ENCODE assay signal across 33 cellular contexts in genomic region chr13:106078191-106078590, GRCh38.
DNase-seq lines count a peak whose midpoint lies in the region; ATAC-seq, FAIRE-seq and TF ChIP-seq lines count a peak whose summit lies in the region.
"Had no signal": no experiment of that assay in that cellular context is flagged by ENCODE, and none has a peak within 500 bp of the region (broad histone marks: within the 10 kb centered on the region; RNA-seq: fewer than 3 reads in every experiment).

No MANE protein-coding gene starts in this region.

- H3K4me1 ChIP-seq in Caco-2 (peaks cover 30% of the 10 kb centered on the region), IMR-90 (ENCODE audit: control insufficient read depth, insufficient read depth, low read length) (no peaks in the 10 kb centered on the region; the same call in 1 of the 2 replicates), PC-9 (replicated peaks; ENCODE audit: insufficient read depth) (no peaks in the 10 kb centered on the region)
- H3K4me1 ChIP-seq: A549, colonic mucosa, heart right ventricle, lower lobe of right lung, suprapubic skin had no signal

- TF ChIP-seq RAD21 in IMR-90 (IDR thresholded peaks at IDR 0.05; ENCODE audit: low read length): no peak

- H3K36me3 ChIP-seq in Caco-2 (ENCODE audit: control insufficient read depth, insufficient read depth, low read length) (no peaks in the 10 kb centered on the region; the same call in 1 of the 2 replicates), IMR-90 (ENCODE audit: control insufficient read depth, insufficient read depth, low read length) (no peaks in the 10 kb centered on the region), brain microvascular endothelial cell (replicated peaks) (no peaks in the 10 kb centered on the region), PC-9 (ENCODE audit: low read depth) (no peaks in the 10 kb centered on the region)
- H3K36me3 ChIP-seq: colonic mucosa, heart right ventricle, lower lobe of right lung, suprapubic skin had no signal

- no peaks in the 10 kb centered on the region for H3K27me3 Mint-ChIP-seq in Caco-2 (ENCODE audit: insufficient read depth, unreplicated experiment)
- H3K27me3 Mint-ChIP-seq in activated CD8-positive, alpha-beta T cell treated with anti-CD3 and anti-CD28 coated beads for 36 hours: peaks cover 4% of the 10 kb centered on the region
- H3K27me3 Mint-ChIP-seq: CD4-positive, CD25-positive, alpha-beta regulatory T cell had no signal

- H3K9me2 ChIP-seq in PC-9 (ENCODE audit: insufficient read depth): no peaks in the 10 kb centered on the region

- POLR2A ChIA-PET in Caco-2 (lab: Charles Lee) (no interaction called here), IMR-90 (lab: Charles Lee; ENCODE audit: unreplicated experiment) (no interaction called here), PC-9 (lab: Charles Lee; ENCODE audit: unreplicated experiment) (no interaction called here)
- POLR2A ChIA-PET in activated CD8-positive, alpha-beta T cell treated with anti-CD3 and anti-CD28 coated beads for 36 hours (lab: Charles Lee): no interaction called here

- H3K27ac ChIP-seq in IMR-90 (ENCODE audit: insufficient read depth, low read length) (no peak overlapping the region), brain microvascular endothelial cell (no peak overlapping the region), PC-9 (no peak overlapping the region)
- H3K27ac ChIP-seq: A549, colonic mucosa, heart right ventricle, lower lobe of right lung, SK-N-MC, suprapubic skin had no signal

- no peak overlapping the region for H3K4ac ChIP-seq in IMR-90 (ENCODE audit: low read depth, low read length)

- ATAC-seq in IMR-90 (ENCODE audit: low read depth): peak; percentile 68
- no peak for ATAC-seq in activated CD8-positive, alpha-beta T cell treated with anti-CD3 and anti-CD28 coated beads for 36 hours
- ATAC-seq: A549; activated naive CD8-positive, alpha-beta T cell treated with anti-CD3 and anti-CD28 coated beads, Interleukin-2, amount 50 U/mL, for 24 hours; heart right ventricle; lower lobe of right lung; mucosa of descending colon; natural killer cell had no signal

- no peak overlapping the region for H3K4me2 ChIP-seq in IMR-90 (ENCODE audit: low read depth, low read length)
- no peak overlapping the region for H3K4me2 ChIP-seq in PC-9
- H3K4me2 ChIP-seq: A549 had no signal

- H4K91ac ChIP-seq in IMR-90 (ENCODE audit: insufficient read depth, low read depth, low read length): no peak overlapping the region

- H3K23ac ChIP-seq in IMR-90 (ENCODE audit: low read depth, low read length): no peak overlapping the region

- no peak overlapping the region for H3K9ac ChIP-seq in IMR-90 (ENCODE audit: low read depth, low read length)

- TF ChIP-seq CTCF in Caco-2 (IDR thresholded peaks at IDR 0.05; ENCODE audit: insufficient read depth in 1 of 2, low read depth in 1 of 2, low read length in 1 of 2, severe bottlenecking in 1 of 2, unreplicated experiment in 1 of 2) (no peak), IMR-90 (conservative IDR thresholded peaks at IDR 0.05; ENCODE audit: low read depth, low read length) (no peak), brain microvascular endothelial cell (IDR thresholded peaks at IDR 0.05; ENCODE audit: low read depth, low read length, missing control alignments) (no peak), PC-9 (conservative IDR thresholded peaks at IDR 0.05) (no peak)
- TF ChIP-seq CTCF in activated CD8-positive, alpha-beta T cell treated with anti-CD3 and anti-CD28 coated beads for 36 hours (IDR thresholded peaks at IDR 0.05): no peak

- no peak overlapping the region for H2BK20ac ChIP-seq in IMR-90 (ENCODE audit: low read depth, low read length)

- no peaks in the 10 kb centered on the region for H3K9me1 ChIP-seq in IMR-90 (ENCODE audit: insufficient read depth, low read length)

- no peak overlapping the region for H2AK9ac ChIP-seq in IMR-90 (replicated peaks; ENCODE audit: low read depth, low read length, poor library complexity)

- H2BK15ac ChIP-seq in IMR-90 (ENCODE audit: low read depth, low read length): no peak overlapping the region

- peak; percentile 53 to 64 for DNase-seq in Caco-2
- peak; percentile 49 for DNase-seq in IMR-90
- peak; percentile 53 for DNase-seq in brain microvascular endothelial cell
- peak; percentile 13 for DNase-seq in kidney tubule cell (ENCODE audit: low spot score)
- DNase-seq in PC-9: no peak
- no peak for DNase-seq in urothelium cell line (ENCODE audit: low spot score)
- no peak for DNase-seq in activated CD8-positive, alpha-beta T cell treated with anti-CD3 and anti-CD28 coated beads for 36 hours
- no peak for DNase-seq in NCI-H69 (lab: John Stamatoyannopoulos, UW)
- DNase-seq: activated CD4-positive, alpha-beta T cell treated with anti-CD3 and anti-CD28 coated beads, Interleukin-2, amount 50 U/mL, for 1 hour; activated CD4-positive, CD25-positive, alpha-beta regulatory T cell; activated naive CD4-positive, alpha-beta T cell; activated naive CD8-positive, alpha-beta T cell treated with anti-CD3 and anti-CD28 coated beads, Interleukin-2, amount 50 U/mL, for 24 hours; AML-193; CD4-positive, CD25-positive, alpha-beta regulatory T cell; colonic mucosa; DMS79 treated with DMSO at 0.1 percent for 48 hours; effector CD4-positive, alpha-beta T cell; heart right ventricle; kidney glomerular epithelial cell; lower lobe of right lung; mucosa of descending colon; natural killer cell; NCI-H1048; NCI-H1694 treated with DMSO at 0.1 percent for 48 hours; NCI-H2171 treated with DMSO at 0.1 percent for 48 hours; NCI-H526; NK-92 treated with Interleukin-12 subunit alpha and Interleukin-12 subunit beta, amount 100 ng/mL, for 24 hours; small intestine; stimulated activated naive CD4-positive, alpha-beta T cell treated with Interleukin-2 at 50 U/mL for 16 hours had no signal

- WGBS in IMR-90 (ENCODE audit: extremely low coverage in 2 of 2, insufficient read length in 1 of 2), 2 experiments: no CpG with 5 or more reads among the region's 1 CpG

- H2AFZ ChIP-seq in IMR-90 (replicated peaks; ENCODE audit: low read length, poor library complexity) (no peak overlapping the region), PC-9 (no peak overlapping the region)

- TF ChIP-seq POLR2A in IMR-90 (IDR thresholded peaks at IDR 0.05; ENCODE audit: low read depth, low read length): no peak

- no peaks in the 10 kb centered on the region; the same call in none of the 2 replicates for H3K9me3 ChIP-seq in Caco-2
- H3K9me3 ChIP-seq in IMR-90 (ENCODE audit: control insufficient read depth, insufficient read depth, low read length): no peaks in the 10 kb centered on the region
- no peaks in the 10 kb centered on the region for H3K9me3 ChIP-seq in PC-9 (ENCODE audit: insufficient read depth, low read depth)
- H3K9me3 ChIP-seq: A549, colonic mucosa, lower lobe of right lung, suprapubic skin had no signal

- in situ Hi-C loops in IMR-90 (cut with MboI; ENCODE audit: low sequenced_read_pairs): loop anchor here (25.0 kb wide), 1 partner anchor 434 kb away; no protein-coding TSS in a partner anchor
- in situ Hi-C loops in brain microvascular endothelial cell (cut with HindIII; ENCODE audit: low pct_ligation_motif_present, low sequenced_read_pairs): no loop called here

- CTCF ChIA-PET in Caco-2 (lab: Charles Lee) (interaction anchor here (0.9 kb wide), 1 partner anchor 343 kb away, joined by 3 read pairs; no protein-coding TSS in a partner anchor), IMR-90 (lab: Yijun Ruan, JAX) (no interaction called here), PC-9 (lab: Charles Lee) (no interaction called here)
- CTCF ChIA-PET in activated CD8-positive, alpha-beta T cell treated with anti-CD3 and anti-CD28 coated beads for 36 hours (lab: Charles Lee): no interaction called here

- no peak overlapping the region for H2BK120ac ChIP-seq in IMR-90 (ENCODE audit: low read depth, low read length)

- peaks cover 16% of the 10 kb centered on the region for H3K9me3 Mint-ChIP-seq in Caco-2 (ENCODE audit: unreplicated experiment)
- H3K9me3 Mint-ChIP-seq in activated CD8-positive, alpha-beta T cell treated with anti-CD3 and anti-CD28 coated beads for 36 hours: no peaks in the 10 kb centered on the region
- H3K9me3 Mint-ChIP-seq: T-helper 1 cell treated with Interleukin-12 subunit alpha and Interleukin-12 subunit beta and Interleukin-4 antibody, amounts not matched to agents 30 μg/mL and 1 μg/mL, for 36 hours had no signal

- H4K20me1 ChIP-seq in IMR-90 (ENCODE audit: insufficient read depth, low read length) (no peaks in the 10 kb centered on the region), PC-9 (ENCODE audit: insufficient read depth) (no peaks in the 10 kb centered on the region)

- H3K56ac ChIP-seq in IMR-90 (ENCODE audit: extremely low read depth, insufficient read depth, low read length): no peak overlapping the region

- H3K27me3 ChIP-seq in Caco-2 (replicated peaks; ENCODE audit: control insufficient read depth, insufficient read depth, low read length) (no peaks in the 10 kb centered on the region), IMR-90 (ENCODE audit: control insufficient read depth, insufficient read depth, low read length) (no peaks in the 10 kb centered on the region), brain microvascular endothelial cell (replicated peaks) (no peaks in the 10 kb centered on the region), PC-9 (ENCODE audit: insufficient read depth, low read depth) (no peaks in the 10 kb centered on the region)
- H3K27me3 ChIP-seq: colonic mucosa, suprapubic skin had no signal

- H4K8ac ChIP-seq in IMR-90 (ENCODE audit: low read depth in 2 of 2, low read length in 2 of 2): no peak overlapping the region

- no peaks in the 10 kb centered on the region for H3K79me2 ChIP-seq in PC-9 (ENCODE audit: low read depth)

- no peaks in the 10 kb centered on the region for H3K79me1 ChIP-seq in IMR-90 (ENCODE audit: low read depth in 1 of 2, low read length in 2 of 2)

- H2BK5ac ChIP-seq in IMR-90 (ENCODE audit: low read depth, low read length, poor library complexity, severe bottlenecking): no peak overlapping the region

- no peak overlapping the region for H4K5ac ChIP-seq in IMR-90 (ENCODE audit: low read depth, low read length)

- no peak for FAIRE-seq in urothelium cell line (lab: Jason Lieb, UNC)
- FAIRE-seq: A549 had no signal

- no peak overlapping the region for H3K14ac ChIP-seq in IMR-90 (replicated peaks; ENCODE audit: low read depth, low read length)

- dilution Hi-C loops in IMR-90 (cut with HindIII; ENCODE audit: low sequenced_read_pairs, unreplicated experiment): no loop called here

- H3K4me1 Mint-ChIP-seq in Caco-2 (ENCODE audit: low read depth, unreplicated experiment): peaks cover 31% of the 10 kb centered on the region
- H3K4me1 Mint-ChIP-seq in activated CD8-positive, alpha-beta T cell treated with anti-CD3 and anti-CD28 coated beads for 36 hours (ENCODE audit: low read depth): no peaks in the 10 kb centered on the region
- H3K4me1 Mint-ChIP-seq: activated naive CD8-positive, alpha-beta T cell treated with anti-CD3 and anti-CD28 coated beads, Interleukin-2, amount 50 U/mL, for 24 hours; CD4-positive, CD25-positive, alpha-beta regulatory T cell; natural killer cell had no signal

- peaks cover 12% of the 10 kb centered on the region for H3K36me3 Mint-ChIP-seq in Caco-2 (ENCODE audit: insufficient read depth, unreplicated experiment)
- no peaks in the 10 kb centered on the region for H3K36me3 Mint-ChIP-seq in activated CD8-positive, alpha-beta T cell treated with anti-CD3 and anti-CD28 coated beads for 36 hours (ENCODE audit: low read depth)
- H3K36me3 Mint-ChIP-seq: CD4-positive, CD25-positive, alpha-beta regulatory T cell; natural killer cell had no signal

- BruUV-seq in Caco-2 (replicated peaks; lab: Mats Ljungman, UMichigan) (no TSS peak), IMR-90 (replicated peaks; lab: Mats Ljungman, UMichigan) (no TSS peak), PC-9 (replicated peaks; lab: Mats Ljungman, UMichigan) (no TSS peak)

- no peak overlapping the region for H2AK5ac ChIP-seq in IMR-90 (ENCODE audit: low read depth, low read length)

- intact Hi-C loops in Caco-2 (cut with micrococcal nuclease; ENCODE audit: unreplicated experiment): loop anchor here (1.0 to 5.0 kb wide), 5 partner anchors 22 to 261 kb away; no protein-coding TSS in a partner anchor
- intact Hi-C loops in IMR-90 (cut with micrococcal nuclease): no loop called here
- intact Hi-C loops in PC-9 (cut with micrococcal nuclease; ENCODE audit: unreplicated experiment): no loop called here
- intact Hi-C loops in activated CD8-positive, alpha-beta T cell treated with anti-CD3 and anti-CD28 coated beads for 36 hours (cut with micrococcal nuclease): no loop called here

- H3K27ac Mint-ChIP-seq in Caco-2 (ENCODE audit: unreplicated experiment): peak overlapping the region; percentile 84
- H3K27ac Mint-ChIP-seq in activated CD8-positive, alpha-beta T cell treated with anti-CD3 and anti-CD28 coated beads for 36 hours: no peak overlapping the region
- H3K27ac Mint-ChIP-seq: activated naive CD8-positive, alpha-beta T cell treated with anti-CD3 and anti-CD28 coated beads, Interleukin-2, amount 50 U/mL, for 24 hours; CD4-positive, CD25-positive, alpha-beta regulatory T cell; natural killer cell; T-helper 1 cell treated with Interleukin-12 subunit alpha and Interleukin-12 subunit beta and Interleukin-4 antibody, amounts not matched to agents 30 μg/mL and 1 μg/mL, for 36 hours had no signal

- no peaks in the 10 kb centered on the region for H3F3A ChIP-seq in PC-9 (ENCODE audit: insufficient read depth, low read depth)

- H3K4me3 ChIP-seq in Caco-2 (ENCODE audit: low read depth, low read length): no peak overlapping the region
- H3K4me3 ChIP-seq in IMR-90 (ENCODE audit: insufficient read depth, low read depth, low read length): no peak overlapping the region
- H3K4me3 ChIP-seq in brain microvascular endothelial cell (ENCODE audit: low read depth, low read length): no peak overlapping the region
- H3K4me3 ChIP-seq in PC-9: no peak overlapping the region
- H3K4me3 ChIP-seq: A549, colonic mucosa, heart right ventricle, lower lobe of right lung, mucosa of descending colon, SK-N-MC, suprapubic skin had no signal

- no peak overlapping the region for H3K18ac ChIP-seq in IMR-90 (ENCODE audit: low read depth, low read length)

- peak overlapping the region; percentile 58 for H3K4me3 Mint-ChIP-seq in Caco-2 (ENCODE audit: unreplicated experiment)
- H3K4me3 Mint-ChIP-seq in activated CD8-positive, alpha-beta T cell treated with anti-CD3 and anti-CD28 coated beads for 36 hours: no peak overlapping the region
- H3K4me3 Mint-ChIP-seq: activated naive CD8-positive, alpha-beta T cell treated with anti-CD3 and anti-CD28 coated beads, Interleukin-2, amount 50 U/mL, for 24 hours; CD4-positive, CD25-positive, alpha-beta regulatory T cell; natural killer cell; T-helper 1 cell treated with Interleukin-12 subunit alpha and Interleukin-12 subunit beta and Interleukin-4 antibody, amounts not matched to agents 30 μg/mL and 1 μg/mL, for 36 hours had no signal

Comparison
In these comparisons a context has a peak if more than half of its experiments do, and no peak if none do; other contexts are left out.
1. DNase-seq: peak in Caco-2 (2 of 2), IMR-90 (single experiment), brain microvascular endothelial cell (single experiment) and kidney tubule cell (single experiment); none in PC-9 (0 of 2), urothelium cell line (single experiment), activated CD8-positive, alpha-beta T cell treated with anti-CD3 and anti-CD28 coated beads for 36 hours (single experiment) and NCI-H69 (single experiment).